ENCODE assay signal across 11 cellular contexts in genomic region chr9:70485273-70485858, GRCh38.
DNase-seq lines count a peak whose midpoint lies in the region; ATAC-seq, FAIRE-seq and TF ChIP-seq lines count a peak whose summit lies in the region.
"Had no signal": no experiment of that assay in that cellular context is flagged by ENCODE, and none has a peak within 500 bp of the region (broad histone marks: within the 10 kb centered on the region; RNA-seq: fewer than 3 reads in every experiment).

No MANE protein-coding gene starts in this region.

- peak; percentile 42 for ATAC-seq in HepG2

- H3K4me3 ChIP-seq in HepG2 (replicated peaks in 1 of 3; ENCODE audit: insufficient read depth in 1 of 3, low read depth in 2 of 3, low read length in 3 of 3) (no peak overlapping the region), stomach (no peak overlapping the region)

- peaks cover 9% of the 10 kb centered on the region for H3K4me1 ChIP-seq in HepG2 (ENCODE audit: insufficient read depth, low read length)
- H3K4me1 ChIP-seq in stomach = peaks cover 25 to 71% (median 47%) of the 10 kb centered on the region in 4 donors

- H3K27me3 ChIP-seq in HepG2 (ENCODE audit: control insufficient read depth in 1 of 2, insufficient read depth in 2 of 2, low read length in 2 of 2) = peaks cover 0 to 15% of the 10 kb centered on the region in 2 experiments; a peak in 1 of 5 replicates
- no peaks in the 10 kb centered on the region for H3K27me3 ChIP-seq in stomach

- H3K27ac ChIP-seq in HepG2 (ENCODE audit: extremely low read length, insufficient read depth, low read length) (no peak overlapping the region), stomach (peak overlapping the region; percentile 14 to 96 (median 93))

- no peaks in the 10 kb centered on the region for H3K36me3 ChIP-seq in HepG2 (replicated peaks in 1 of 2; ENCODE audit: control insufficient read depth in 1 of 2, insufficient read depth in 2 of 2, low read length in 2 of 2)
- H3K36me3 ChIP-seq in stomach = no peaks in the 10 kb centered on the region

- peaks cover 57% of the 10 kb centered on the region for H3K4me1 Mint-ChIP-seq in chondrocyte (ENCODE audit: low read depth)

- DNase-seq in HUDEP-2 (lab: John Stamatoyannopoulos, UW; ENCODE audit: unreplicated experiment in 76 of 76) (peak; percentile 6 to 93 (median 79)), chondrocyte (ENCODE audit: low spot score) (no peak), HepG2 (ENCODE audit: low spot score) (no peak), stomach (no peak), retina (no peak), SK-N-DZ (ENCODE audit: low spot score) (no peak), NCI-H69 (lab: John Stamatoyannopoulos, UW) (no peak), NOMO-1 (lab: John Stamatoyannopoulos, UW; ENCODE audit: unreplicated experiment in 2 of 2) (no peak)
- DNase-seq: activated CD8-positive, alpha-beta T cell treated with anti-CD3 and anti-CD28 coated beads, Interleukin-2, amount 10 ng/mL, durations not matched to agents 7 days and 5 days; CD4-positive, alpha-beta T cell; islet precursor cell had no signal

- intact Hi-C loops in HepG2 (cut with micrococcal nuclease; ENCODE audit: unreplicated experiment) = loop anchor here (2.0 kb wide), 1 partner anchor 65 kb away; no protein-coding TSS in a partner anchor
- intact Hi-C loops in stomach (cut with DNase I; ENCODE audit: low total_unique reads) = no loop called here

- H4K20me1 ChIP-seq in HepG2 (ENCODE audit: insufficient read depth, low read length) = no peaks in the 10 kb centered on the region

- no peak overlapping the region for H3K4me3 Mint-ChIP-seq in chondrocyte (ENCODE audit: unreplicated experiment)
- H3K4me3 Mint-ChIP-seq: activated CD8-positive, alpha-beta T cell treated with anti-CD3 and anti-CD28 coated beads, Interleukin-2, amount 10 ng/mL, durations not matched to agents 7 days and 5 days; CD4-positive, alpha-beta T cell had no signal

- in situ Hi-C loops in HepG2 (cut with HindIII; ENCODE audit: extremely low pct_ligation_motif_present, low pct_unique_long_range_greater_than_20kb) = loop anchor here (5.0 kb wide), 1 partner anchor 133 kb away; no protein-coding TSS in a partner anchor

- no peaks in the 10 kb centered on the region for H3K9me3 Mint-ChIP-seq in chondrocyte (ENCODE audit: low read depth)
- H3K9me3 Mint-ChIP-seq: CD4-positive, alpha-beta T cell had no signal

- no peaks in the 10 kb centered on the region for H3K9me3 ChIP-seq in HepG2 (ENCODE audit: low read length)
- no peaks in the 10 kb centered on the region for H3K9me3 ChIP-seq in stomach

- no peak for FAIRE-seq in HepG2 (lab: Jason Lieb, UNC)

- peaks cover 1% of the 10 kb centered on the region for H3K36me3 Mint-ChIP-seq in chondrocyte (ENCODE audit: low read depth)

- H2AFZ ChIP-seq in HepG2 (ENCODE audit: low read length) = no peak overlapping the region

- BruUV-seq in HepG2 (replicated peaks; lab: Mats Ljungman, UMichigan) = no TSS peak

- no peak for TF ChIP-seq RAD21 in HepG2 (CRISPR knock-in tag; IDR thresholded peaks at IDR 0.05)

- WGBS in HepG2 (ENCODE audit: low lambda C conversion rate) = 25% methylated on average over 5 of the region's 5 CpGs
- WGBS in stomach, 5 donors = 64 to 81% (median 74%) methylated on average over 5 of the region's 5 CpGs

- H3K4me2 ChIP-seq in HepG2 (ENCODE audit: low read depth, low read length) = no peak overlapping the region

- TF ChIP-seq EP300 in HepG2 (IDR thresholded peaks at IDR 0.05; ENCODE audit: low read depth in 2 of 2, low read length in 2 of 2) (no peak), HepG2 (CRISPR knock-in tag; IDR thresholded peaks at IDR 0.05; ENCODE audit: borderline replicate concordance) (no peak), stomach (IDR thresholded peaks at IDR 0.05) (no peak)

- POLR2A ChIA-PET in HepG2 (lab: Yijun Ruan, JAX) = interaction anchor here (0.8 to 2.6 kb wide), 2 partner anchors 67 to 71 kb away, joined by 3 to 15 read pairs; partner anchors contain the start of gene KLF9

- H3K79me2 ChIP-seq in HepG2 (ENCODE audit: insufficient read depth, low read length) = no peaks in the 10 kb centered on the region

- H3K27ac Mint-ChIP-seq in chondrocyte (ENCODE audit: unreplicated experiment) = peak overlapping the region; percentile 25
- H3K27ac Mint-ChIP-seq: activated CD8-positive, alpha-beta T cell treated with anti-CD3 and anti-CD28 coated beads, Interleukin-2, amount 10 ng/mL, durations not matched to agents 7 days and 5 days; CD4-positive, alpha-beta T cell had no signal

- H3K9ac ChIP-seq in HepG2 (ENCODE audit: insufficient read depth, low read depth, low read length) = no peak overlapping the region

- TF ChIP-seq CTCF in chondrocyte (IDR thresholded peaks at IDR 0.05) (no peak), HepG2 (CRISPR knock-in tag; IDR thresholded peaks at IDR 0.05) (no peak), stomach (IDR thresholded peaks at IDR 0.05) (no peak)

- H3K27me3 Mint-ChIP-seq in chondrocyte (ENCODE audit: low read depth) = no peaks in the 10 kb centered on the region
- H3K27me3 Mint-ChIP-seq: CD4-positive, alpha-beta T cell had no signal

- CTCF ChIA-PET in HepG2 (lab: Yijun Ruan, JAX; ENCODE audit: low intra/inter-chr PET ratio, low total read pairs) = interaction anchor here (1.2 to 1.6 kb wide), 2 partner anchors 45 to 145 kb away, joined by 3 to 9 read pairs; no protein-coding TSS in a partner anchor

- no peak for TF ChIP-seq POLR2A in HepG2 (IDR thresholded peaks at IDR 0.05; ENCODE audit: insufficient read depth in 1 of 2, low read depth in 2 of 2, low read length in 2 of 2)
- no peak for TF ChIP-seq POLR2A in stomach (IDR thresholded peaks at IDR 0.05)

TF ChIP-seq in HepG2, 621 proteins besides CTCF, POLR2A, EP300 and RAD21:
- TF ChIP-seq POLR2G (IDR thresholded peaks at IDR 0.05; ENCODE audit: low read depth, low read length) (no peak), MAFF (IDR thresholded peaks at IDR 0.05; ENCODE audit: low read depth, low read length) (0 out of 2 replicates have a peak, but pooled peaks have one; percentile 7), MAFK (conservative IDR thresholded peaks at IDR 0.05 in 1 of 2, IDR thresholded peaks at IDR 0.05 in 1 of 2; ENCODE audit: low read length in 2 of 2) (0 out of 4 replicates have a peak, but pooled peaks of 1 of the 2 experiments have one; percentile 14)

Comparison
In these comparisons a context has a peak if more than half of its experiments do, and no peak if none do; other contexts are left out.
1. DNase-seq: peak in HUDEP-2 (76 of 76); none in chondrocyte (single experiment), HepG2 (single experiment), stomach (single experiment), retina (single experiment), SK-N-DZ (single experiment), NCI-H69 (single experiment) and NOMO-1 (0 of 2).